In the genomic region with DNA sequence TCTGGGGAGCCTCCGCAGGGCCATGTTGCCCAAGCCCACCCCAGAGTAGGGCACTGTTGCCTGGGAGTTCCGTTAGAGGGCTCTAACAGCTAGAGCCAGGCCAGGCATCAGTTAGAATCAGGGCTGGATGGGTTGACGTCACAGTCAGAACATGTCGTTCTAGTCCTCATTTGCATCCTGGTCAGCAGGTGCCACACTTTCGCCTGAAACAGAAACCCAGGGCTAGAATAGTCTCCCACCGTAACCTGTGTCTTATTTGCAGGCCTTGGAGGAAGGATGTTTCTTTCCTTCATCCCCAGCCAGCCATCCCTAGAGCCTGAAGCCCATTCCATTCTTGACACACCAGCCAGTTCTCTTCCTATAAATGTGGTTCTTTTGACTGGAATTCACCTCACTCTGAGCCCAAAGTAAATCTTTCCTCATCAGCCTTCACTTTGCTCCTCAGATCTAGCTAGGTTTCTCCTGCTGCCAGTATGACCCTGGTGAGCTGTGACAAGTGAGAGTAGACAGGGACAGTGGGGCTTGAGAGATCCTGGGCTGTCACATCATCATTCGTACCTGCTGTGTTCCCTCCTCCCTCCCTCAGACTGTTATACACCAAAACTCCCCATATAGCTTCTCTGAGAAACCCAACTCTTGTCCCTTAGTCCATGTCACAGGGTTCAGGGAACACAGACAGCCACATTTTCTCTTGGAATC, we compare ENCODE assay signal across 9 cellular contexts. TPM values are rescaled to one million over a fixed set of nuclear protein-coding genes. Genes with fewer than 3 reads are reported as not detected.
DNase-seq lines count a peak whose midpoint lies in the region; ATAC-seq and TF ChIP-seq lines count a peak whose summit lies in the region.
"Had no signal": no experiment of that assay in that cellular context is flagged by ENCODE, and none has a peak within 500 bp of the region (broad histone marks: within the 10 kb centered on the region; RNA-seq: fewer than 3 reads in every experiment).

No MANE protein-coding gene starts in this region.

- intact Hi-C loops in activated CD8-positive, alpha-beta T cell treated with anti-CD3 and anti-CD28 coated beads for 36 hours (cut with micrococcal nuclease): no loop called here
- intact Hi-C loops in MCF 10A (cut with micrococcal nuclease): no loop called here

- POLR2A ChIA-PET in activated CD8-positive, alpha-beta T cell treated with anti-CD3 and anti-CD28 coated beads for 36 hours (lab: Charles Lee): interaction anchor here (0.9 to 14.9 kb wide), 5 partner anchors 11 to 53 kb away, joined by 3 to 179 read pairs (median 6); partner anchors contain the start of genes CCDC97 and HNRNPUL1
- POLR2A ChIA-PET in MCF 10A (lab: Yijun Ruan, JAX): interaction anchor here (1.0 to 1.4 kb wide), 2 partner anchors 11 to 32 kb away, joined by 3 to 4 read pairs; no protein-coding TSS in a partner anchor

- 91 to 94% methylated on average over 5 to 6 of the region's 7 CpGs for WGBS in mesodermal cell (ENCODE audit: insufficient coverage in 2 of 2), 2 experiments

- no peak overlapping the region for H3K4me3 ChIP-seq in mesodermal cell (ENCODE audit: extremely low read depth, insufficient read depth, low read length, poor library complexity, severe bottlenecking)
- H3K4me3 ChIP-seq: right lobe of liver had no signal

- H3K27me3 Mint-ChIP-seq in activated CD8-positive, alpha-beta T cell treated with anti-CD3 and anti-CD28 coated beads for 36 hours: no peaks in the 10 kb centered on the region
- no peaks in the 10 kb centered on the region for H3K27me3 Mint-ChIP-seq in MCF 10A (ENCODE audit: insufficient read depth, unreplicated experiment)

- TF ChIP-seq CTCF in activated CD8-positive, alpha-beta T cell treated with anti-CD3 and anti-CD28 coated beads for 36 hours (IDR thresholded peaks at IDR 0.05): no peak
- TF ChIP-seq CTCF in MCF 10A (IDR thresholded peaks at IDR 0.05; ENCODE audit: unreplicated experiment): no peak

- ATAC-seq in GM18907 (IDR thresholded peaks at IDR 0.05; ENCODE audit: unreplicated experiment): peak; percentile 72
- peak; percentile 58 for ATAC-seq in HG02884 (IDR thresholded peaks at IDR 0.05; ENCODE audit: unreplicated experiment)
- peak; percentile 29 for ATAC-seq in activated CD8-positive, alpha-beta T cell treated with anti-CD3 and anti-CD28 coated beads for 36 hours

- DNase-seq in activated CD8-positive, alpha-beta T cell treated with anti-CD3 and anti-CD28 coated beads for 36 hours: peak; percentile 31
- DNase-seq in NCI-H510A (lab: John Stamatoyannopoulos, UW) (no peak), dermis blood vessel endothelial cell (no peak), erythroblast (lab: John Stamatoyannopoulos, UW) (no peak), MCF 10A (ENCODE audit: unreplicated experiment) (no peak)

- no TSS peak for BruUV-seq in MCF 10A (replicated peaks; lab: Mats Ljungman, UMichigan)

- peaks cover 14% of the 10 kb centered on the region for H3K4me1 ChIP-seq in mesodermal cell (ENCODE audit: control insufficient read depth, insufficient read depth, low read length, poor library complexity, severe bottlenecking)
- H3K4me1 ChIP-seq: right lobe of liver had no signal

- no peak for TF ChIP-seq POLR2A in erythroblast (IDR thresholded peaks at IDR 0.05; ENCODE audit: low read length)

- CTCF ChIA-PET in activated CD8-positive, alpha-beta T cell treated with anti-CD3 and anti-CD28 coated beads for 36 hours (lab: Charles Lee): interaction anchor here (2.6 kb wide), 1 partner anchor 10 kb away, joined by 18 read pairs; no protein-coding TSS in a partner anchor
- CTCF ChIA-PET in MCF 10A (lab: Yijun Ruan, JAX): interaction anchor here (0.6 to 3.8 kb wide), 4 partner anchors 10 to 1605 kb away, joined by 3 to 25 read pairs (median 3); no protein-coding TSS in a partner anchor

- no peaks in the 10 kb centered on the region for H3K9me3 Mint-ChIP-seq in activated CD8-positive, alpha-beta T cell treated with anti-CD3 and anti-CD28 coated beads for 36 hours
- H3K9me3 Mint-ChIP-seq in MCF 10A (ENCODE audit: unreplicated experiment): no peaks in the 10 kb centered on the region

- H3K4me1 Mint-ChIP-seq in activated CD8-positive, alpha-beta T cell treated with anti-CD3 and anti-CD28 coated beads for 36 hours (ENCODE audit: low read depth): peaks cover 70% of the 10 kb centered on the region
- H3K4me1 Mint-ChIP-seq in MCF 10A (ENCODE audit: insufficient read depth, unreplicated experiment): no peaks in the 10 kb centered on the region

- no peak overlapping the region for H3K4me3 Mint-ChIP-seq in activated CD8-positive, alpha-beta T cell treated with anti-CD3 and anti-CD28 coated beads for 36 hours
- no peak overlapping the region for H3K4me3 Mint-ChIP-seq in MCF 10A (ENCODE audit: unreplicated experiment)

- peaks cover 100% of the 10 kb centered on the region for H3K36me3 ChIP-seq in mesodermal cell (ENCODE audit: control insufficient read depth, insufficient read depth, low read length)

- H3K27ac ChIP-seq in mesodermal cell (ENCODE audit: low read depth, low read length, severe bottlenecking): peak overlapping the region; percentile 91

- H3K36me3 Mint-ChIP-seq in activated CD8-positive, alpha-beta T cell treated with anti-CD3 and anti-CD28 coated beads for 36 hours (ENCODE audit: low read depth): peaks cover 79% of the 10 kb centered on the region
- peaks cover 92% of the 10 kb centered on the region for H3K36me3 Mint-ChIP-seq in MCF 10A (ENCODE audit: insufficient read depth, unreplicated experiment)

- H3K27ac Mint-ChIP-seq in activated CD8-positive, alpha-beta T cell treated with anti-CD3 and anti-CD28 coated beads for 36 hours: peak overlapping the region; percentile 84
- no peak overlapping the region for H3K27ac Mint-ChIP-seq in MCF 10A (ENCODE audit: low read depth, unreplicated experiment)

- no peaks in the 10 kb centered on the region for H3K9me3 ChIP-seq in mesodermal cell (ENCODE audit: control insufficient read depth, low read length)
- H3K9me3 ChIP-seq: right lobe of liver had no signal

RNA-seq across cellular contexts. Expression of gene CCDC97, which starts 12.2 kb away (rescaled TPM):
- 10 to 100 TPM; 15.9 to 20.4 TPM for total RNA-seq in activated CD8-positive, alpha-beta T cell treated with anti-CD3 and anti-CD28 coated beads for 36 hours
- polyA plus RNA-seq in mesodermal cell (2013, experiment 1 of 2): 14.6 TPM
- 13.1 TPM for polyA plus RNA-seq in mesodermal cell (2013, experiment 2 of 2)
- 7.5 and 13.2 TPM in 2 replicates for total RNA-seq in dermis blood vessel endothelial cell
- total RNA-seq in MCF 10A (2022): 25.0 and 28.5 TPM in 2 replicates

RNA-seq across cellular contexts. Expression of gene HNRNPUL1, which starts 33.6 kb away (rescaled TPM):
- total RNA-seq in activated CD8-positive, alpha-beta T cell treated with anti-CD3 and anti-CD28 coated beads for 36 hours: 100 to 1,000 TPM; 257 to 259 TPM
- polyA plus RNA-seq in mesodermal cell (2013, experiment 1 of 2): 214 TPM
- polyA plus RNA-seq in mesodermal cell (2013, experiment 2 of 2): 198 TPM
- total RNA-seq in dermis blood vessel endothelial cell (63.3 and 171 TPM in 2 replicates), MCF 10A (2022) (179 and 204 TPM in 2 replicates)

RNA-seq across cellular contexts. Expression of gene TGFB1, which starts 55.9 kb away (rescaled TPM):
- total RNA-seq in activated CD8-positive, alpha-beta T cell treated with anti-CD3 and anti-CD28 coated beads for 36 hours: 100 to 1,000 TPM; 112 to 123 TPM
- 344 TPM for polyA plus RNA-seq in mesodermal cell (2013, experiment 1 of 2)
- polyA plus RNA-seq in mesodermal cell (2013, experiment 2 of 2): 264 TPM
- total RNA-seq in dermis blood vessel endothelial cell (19.4 and 74.5 TPM in 2 replicates), MCF 10A (2022) (27.8 and 33.7 TPM in 2 replicates)
